ENCODE assay signal across 8 cellular contexts in the genomic region with DNA sequence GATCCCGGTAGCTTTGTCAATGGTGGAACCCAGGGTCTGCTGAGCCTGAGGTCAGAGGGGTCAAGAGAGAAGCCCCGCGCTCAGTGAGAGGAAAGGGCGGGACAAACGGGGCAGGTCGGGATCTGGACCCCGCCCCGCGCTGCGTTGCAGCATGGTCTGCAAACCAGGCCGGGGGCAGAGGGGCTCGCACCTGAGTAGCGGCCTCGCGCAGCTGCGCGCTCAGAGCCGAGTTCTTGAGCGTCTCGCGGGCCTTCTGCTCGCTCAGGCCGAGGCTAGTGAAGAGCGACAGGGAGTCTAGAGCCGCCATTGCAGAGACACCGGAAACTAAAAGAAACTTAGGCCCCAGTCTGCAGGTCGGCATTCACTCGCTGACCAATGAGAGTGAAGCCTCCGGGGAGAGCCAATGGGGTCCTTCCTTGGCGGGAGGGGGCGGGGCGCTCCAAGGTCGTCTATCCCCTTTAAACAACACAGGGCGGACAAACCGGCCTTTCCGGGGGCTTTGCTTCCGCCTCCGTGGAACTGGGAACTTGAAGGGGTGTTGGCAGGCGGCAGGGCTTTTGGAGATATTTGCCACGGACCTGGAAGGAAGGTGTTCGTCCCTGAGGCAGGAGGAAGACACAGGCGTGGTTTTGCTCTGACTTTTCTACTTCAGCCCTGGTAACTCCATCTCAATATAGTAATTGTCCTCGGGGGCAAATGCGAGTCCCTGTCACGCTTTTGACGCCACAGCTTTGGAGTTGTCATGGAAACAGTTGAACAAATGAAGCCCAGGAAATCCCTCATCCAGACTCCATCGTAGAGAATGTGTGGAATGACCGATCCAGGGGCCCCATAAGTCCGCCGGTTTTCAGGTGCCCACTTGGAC. TPM values are rescaled to one million over a fixed set of nuclear protein-coding genes. Genes with fewer than 3 reads are reported as not detected.
DNase-seq lines count a peak whose midpoint lies in the region; ATAC-seq, FAIRE-seq and TF ChIP-seq lines count a peak whose summit lies in the region.

A gene (minus strand): TSS at position 331 of the 865 bp plus-strand sequence. CDS start 24 bp downstream, at position 307.

- H3K27me3 ChIP-seq in AG04450 (ENCODE audit: control insufficient read depth, insufficient read depth, low read length): no peaks in the 10 kb centered on the region

- peak within 1 kb of the TSS; percentile 90 for H3K27ac ChIP-seq in AG04450 (ENCODE audit: low read depth, low read length)

- DNase-seq in AG04450 (ENCODE audit: low read depth, low spot score) (peak; percentile 73), NCI-H345 treated with DMSO at 0.1 percent for 48 hours (lab: John Stamatoyannopoulos, UW; ENCODE audit: unreplicated experiment) (peak; percentile 77)
- peak; percentile 82 for DNase-seq in activated CD4-positive, CD25-positive, alpha-beta regulatory T cell treated with anti-CD3 and anti-CD28 coated beads, Interleukin-2, amount 50 U/mL, for 16 hours (ENCODE audit: low read depth, low spot score)
- peak; percentile 84 for DNase-seq in central memory CD4-positive, alpha-beta T cell
- DNase-seq in stimulated activated CD4-positive, alpha-beta T cell treated with anti-CD3 and anti-CD28 coated beads, Interleukin-12 subunit alpha, Interleukin-12 subunit beta, amount 100 ng/mL, for 24 hours (ENCODE audit: low read depth in 2 of 2): peak; percentile 77 to 87

- ATAC-seq in GM18909 (IDR thresholded peaks at IDR 0.05; ENCODE audit: poor library complexity, unreplicated experiment) (peak; percentile 89), HG03196 (IDR thresholded peaks at IDR 0.05; ENCODE audit: unreplicated experiment) (peak; percentile 78)

- POLR2A ChIA-PET in AG04450 (lab: Yijun Ruan, JAX): interaction anchor here (0.5 to 2.9 kb wide), 6 partner anchors 11 to 239 kb away, joined by 4 to 20 read pairs (median 8); a partner anchor contains a TSS

- H3K9me3 ChIP-seq in AG04450 (ENCODE audit: control insufficient read depth, insufficient read depth, low read length): peaks cover 6% of the 10 kb centered on the region; the same call in 1 of the 2 replicates

- H3K4me3 ChIP-seq in AG04450 (ENCODE audit: low read depth, low read length): peak within 1 kb of the TSS; percentile 87

- CTCF ChIA-PET in AG04450 (lab: Charles Lee): interaction anchor here (0.9 to 1.0 kb wide), 2 partner anchors 10 to 11 kb away, joined by 4 read pairs; a partner anchor contains a TSS

- peak; percentile 17 for FAIRE-seq in islet of Langerhans (lab: Jason Lieb, UNC)

- TF ChIP-seq CTCF in AG04450 (IDR thresholded peaks at IDR 0.05; ENCODE audit: low read depth, low read length): no peak

RNA-seq across cellular contexts. Expression of the gene that starts here (rescaled TPM):
- polyA plus RNA-seq in AG04450 (2011; rRNA removed): 209 and 305 TPM in 2 replicates
- polyA minus RNA-seq in AG04450 (2011; rRNA and poly(A)+ RNA removed): 216 and 375 TPM in 2 replicates

Comparison
In these comparisons a context has a peak if more than half of its experiments do, and no peak if none do; other contexts are left out.
1. Peak in every context shown above with its lines: DNase-seq, ATAC-seq, H3K4me3 ChIP-seq and H3K27ac ChIP-seq.